ENCODE assay signal across 14 cellular contexts in genomic region chr1:202836616-202837403, GRCh38. TPM values are rescaled to one million over a fixed set of nuclear protein-coding genes. Genes with fewer than 3 reads are reported as not detected.
A peak's percentile ranks its signal among the peaks of the same experiment; 100 is the strongest.
DNase-seq lines count a peak whose midpoint lies in the region; ATAC-seq and TF ChIP-seq lines count a peak whose summit lies in the region.
"Had no signal": no experiment of that assay in that cellular context is flagged by ENCODE, and none has a peak within 500 bp of the region (broad histone marks: within the 10 kb centered on the region; RNA-seq: fewer than 3 reads in every experiment).

No MANE protein-coding gene starts in this region.

- H3K9me3 ChIP-seq in vagina = no peaks in the 10 kb centered on the region
- H3K9me3 ChIP-seq: uterus had no signal

- H3K27me3 Mint-ChIP-seq in stimulated activated naive CD8-positive, alpha-beta T cell treated with anti-CD3 and anti-CD28 coated beads, Interleukin-15, Interleukin-2, amounts not matched to agents 100 ng/mL and 50 ng/mL, for 24 hours = peaks cover 10% of the 10 kb centered on the region
- H3K27me3 Mint-ChIP-seq in immature natural killer cell (ENCODE audit: low read depth in 3 of 3) = peaks cover 0 to 5% (median 0%) of the 10 kb centered on the region in 3 donors

- intact Hi-C loops in vagina (cut with DNase I) = no loop called here

- no peaks in the 10 kb centered on the region for H3K9me3 Mint-ChIP-seq in stimulated activated naive CD8-positive, alpha-beta T cell treated with anti-CD3 and anti-CD28 coated beads, Interleukin-15, Interleukin-2, amounts not matched to agents 100 ng/mL and 50 ng/mL, for 24 hours
- H3K9me3 Mint-ChIP-seq in immature natural killer cell = no peaks in the 10 kb centered on the region

- no peaks in the 10 kb centered on the region for H3K36me3 ChIP-seq in vagina
- H3K36me3 ChIP-seq: uterus had no signal

- no peak overlapping the region for H3K4me3 ChIP-seq in vagina
- H3K4me3 ChIP-seq: uterus had no signal

- H3K4me1 Mint-ChIP-seq in stimulated activated naive CD8-positive, alpha-beta T cell treated with anti-CD3 and anti-CD28 coated beads, Interleukin-15, Interleukin-2, amounts not matched to agents 100 ng/mL and 50 ng/mL, for 24 hours (ENCODE audit: low read depth) = peaks cover 38% of the 10 kb centered on the region
- H3K4me1 Mint-ChIP-seq in immature natural killer cell = peaks cover 33 to 36% of the 10 kb centered on the region in 2 donors

- H3K4me1 ChIP-seq in vagina = peaks cover 25% of the 10 kb centered on the region
- H3K4me1 ChIP-seq: uterus had no signal

- ATAC-seq in stimulated activated naive CD8-positive, alpha-beta T cell treated with anti-CD3 and anti-CD28 coated beads, Interleukin-15, Interleukin-2, amounts not matched to agents 100 U/mL and 50 U/mL, for 24 hours = no peak
- ATAC-seq in GM18861 (IDR thresholded peaks at IDR 0.05; ENCODE audit: unreplicated experiment) (no peak), GM21381 (IDR thresholded peaks at IDR 0.05; ENCODE audit: unreplicated experiment) (no peak), GM19455 (IDR thresholded peaks at IDR 0.05; ENCODE audit: unreplicated experiment) (no peak)

- peak overlapping the region; percentile 20 for H3K27ac ChIP-seq in vagina
- H3K27ac ChIP-seq: uterus had no signal

- no peaks in the 10 kb centered on the region for H3K36me3 Mint-ChIP-seq in stimulated activated naive CD8-positive, alpha-beta T cell treated with anti-CD3 and anti-CD28 coated beads, Interleukin-15, Interleukin-2, amounts not matched to agents 100 ng/mL and 50 ng/mL, for 24 hours (ENCODE audit: low read depth)
- no peaks in the 10 kb centered on the region for H3K36me3 Mint-ChIP-seq in immature natural killer cell

- DNase-seq in stimulated activated naive CD8-positive, alpha-beta T cell treated with anti-CD3 and anti-CD28 coated beads, Interleukin-15, Interleukin-2, amounts not matched to agents 100 U/mL and 50 U/mL, for 24 hours = no peak
- DNase-seq in SKM-1 (lab: John Stamatoyannopoulos, UW; ENCODE audit: unreplicated experiment) = peak; percentile 46
- DNase-seq in immature natural killer cell = peak in 2 of 3 donors; percentile 19 to 23
- no peak for DNase-seq in vagina (ENCODE audit: extremely low spot score in 2 of 2)
- DNase-seq: effector CD4-positive, alpha-beta T cell; NCI-H2107; stimulated activated CD8-positive, alpha-beta memory T cell treated with anti-CD3 and anti-CD28 coated beads, Interleukin-4, amount 100 ng/mL, for 48 hours; uterus had no signal

- H3K27ac Mint-ChIP-seq in stimulated activated naive CD8-positive, alpha-beta T cell treated with anti-CD3 and anti-CD28 coated beads, Interleukin-15, Interleukin-2, amounts not matched to agents 100 ng/mL and 50 ng/mL, for 24 hours = peak overlapping the region; percentile 7
- peak overlapping the region in 4 of 6 donors; percentile 4 to 36 (median 26) for H3K27ac Mint-ChIP-seq in immature natural killer cell
- H3K27ac Mint-ChIP-seq: progenitor cell of endocrine pancreas had no signal

- no peak for TF ChIP-seq CTCF in vagina (IDR thresholded peaks at IDR 0.05)

- H3K4me3 Mint-ChIP-seq in stimulated activated naive CD8-positive, alpha-beta T cell treated with anti-CD3 and anti-CD28 coated beads, Interleukin-15, Interleukin-2, amounts not matched to agents 100 ng/mL and 50 ng/mL, for 24 hours = no peak overlapping the region
- peak overlapping the region; percentile 29 to 72 (median 53) for H3K4me3 Mint-ChIP-seq in immature natural killer cell

- no peak for TF ChIP-seq POLR2A in vagina (IDR thresholded peaks at IDR 0.05)

- H3K27me3 ChIP-seq in vagina = no peaks in the 10 kb centered on the region
- H3K27me3 ChIP-seq: uterus had no signal

RNA-seq across cellular contexts. Expression of gene PCAT6, which starts 26.1 kb away (rescaled TPM):
- polyA plus RNA-seq in immature natural killer cell = under 1 TPM in 1 of 3 donors, not detected in 2; 0.73 TPM
- total RNA-seq in vagina = not detected
- total RNA-seq: frontal cortex, uterus had no signal

RNA-seq across cellular contexts. Expression of gene KDM5B, which starts 28.6 kb away (rescaled TPM):
- polyA plus RNA-seq in immature natural killer cell = 10 to 100 TPM in 1 of 3 donors, 1 to 10 TPM in 2; 4.4 to 26.2 (median 8.7) TPM
- 99.4 TPM for total RNA-seq in vagina

RNA-seq across cellular contexts. Expression of gene RABIF, which starts 52.1 kb away (rescaled TPM):
- 10 to 100 TPM; 24.5 to 35.8 (median 25.3) TPM for polyA plus RNA-seq in immature natural killer cell
- 7.4 TPM for total RNA-seq in vagina

Comparison
In these comparisons a context has a peak if more than half of its experiments do, and no peak if none do; other contexts are left out.
1. DNase-seq: peak in SKM-1 (single experiment) and immature natural killer cell (2 of 3); none in stimulated activated naive CD8-positive, alpha-beta T cell treated with anti-CD3 and anti-CD28 coated beads, Interleukin-15, Interleukin-2, amounts not matched to agents 100 U/mL and 50 U/mL, for 24 hours (single experiment) and vagina (0 of 2).